Comparison of ENCODE assay signal across 8 cellular contexts in genomic region chr1:11655263-11656079, GRCh38. TPM values are rescaled to one million over a fixed set of nuclear protein-coding genes. Genes with fewer than 3 reads are reported as not detected.
DNase-seq lines count a peak whose midpoint lies in the region; ATAC-seq and TF ChIP-seq lines count a peak whose summit lies in the region.

No MANE protein-coding gene starts in this region.

- peaks cover 7% of the 10 kb centered on the region for H4K20me1 ChIP-seq in GM23338 (replicated peaks; ENCODE audit: insufficient read depth)

- no peak overlapping the region for H3K27ac Mint-ChIP-seq in GM23338

- peaks cover 24% of the 10 kb centered on the region for H3F3A ChIP-seq in GM23338 (replicated peaks; ENCODE audit: low read depth)

- H3K4me1 ChIP-seq in GM23338 (ENCODE audit: insufficient read depth) (peaks cover 33% of the 10 kb centered on the region), gastroesophageal sphincter (peaks cover 5 to 32% (median 12%) of the 10 kb centered on the region in 3 donors), skeletal muscle tissue (ENCODE audit: control insufficient read depth in 3 of 3, insufficient read depth in 3 of 3, low read length in 3 of 3) (peaks cover 7 to 14% (median 7%) of the 10 kb centered on the region in 3 donors)

- peaks cover 23% of the 10 kb centered on the region for H3K27me3 Mint-ChIP-seq in GM23338 (ENCODE audit: insufficient read depth, low read depth, poor library complexity)

- H3K9me3 Mint-ChIP-seq in GM23338, result no peaks in the 10 kb centered on the region; the same call in 2 of the 3 replicates

- peaks cover 18% of the 10 kb centered on the region; the same call in 2 of the 3 replicates for H3K36me3 Mint-ChIP-seq in GM23338 (ENCODE audit: low read depth)

- H3K27ac ChIP-seq in GM23338 (ENCODE audit: low read depth) (peak overlapping the region; percentile 59; the same call in 1 of the 2 replicates), WERI-Rb-1 (no peak overlapping the region), gastroesophageal sphincter (peak overlapping the region in 3 of 4 donors; percentile 70 to 84 (median 74)), skeletal muscle tissue (ENCODE audit: low read depth, low read length) (no peak overlapping the region)

- peak overlapping the region; percentile 88 for H3K4me2 ChIP-seq in GM23338

- H3K79me2 ChIP-seq in GM23338 (replicated peaks; ENCODE audit: insufficient read depth), result peaks cover 20% of the 10 kb centered on the region

- TF ChIP-seq POLR2A in gastroesophageal sphincter (IDR thresholded peaks at IDR 0.05), result no peak

- H3K9me3 ChIP-seq in WERI-Rb-1 (ENCODE audit: severe bottlenecking) (no peaks in the 10 kb centered on the region), gastroesophageal sphincter (no peaks in the 10 kb centered on the region), skeletal muscle tissue (ENCODE audit: control insufficient read depth in 3 of 3, low read length in 3 of 3) (no peaks in the 10 kb centered on the region)

- WGBS in gastroesophageal sphincter (ENCODE audit: low coverage in 1 of 2), 2 donors, result 54% methylated on average over 9 of the region's 25 CpGs; no CpG with 5 or more reads in 1 of the 2 donors

- H2AFZ ChIP-seq in GM23338, result no peak overlapping the region

- H3K27me3 ChIP-seq in GM23338 (ENCODE audit: insufficient read depth) (no peaks in the 10 kb centered on the region), WERI-Rb-1 (ENCODE audit: insufficient read depth, low read depth, severe bottlenecking) (no peaks in the 10 kb centered on the region), gastroesophageal sphincter (peaks cover 5% of the 10 kb centered on the region), skeletal muscle tissue (ENCODE audit: control insufficient read depth in 3 of 3, insufficient read depth in 3 of 3, low read length in 3 of 3) (peaks cover under 1 to 5% (median 4%) of the 10 kb centered on the region in 3 donors)

- H3K4me3 Mint-ChIP-seq in GM23338, result peak overlapping the region; percentile 77

- peaks cover 19% of the 10 kb centered on the region; the same call in 1 of the 2 replicates for H3K36me3 ChIP-seq in GM23338 (ENCODE audit: insufficient read depth)
- peaks cover 21% of the 10 kb centered on the region for H3K36me3 ChIP-seq in WERI-Rb-1
- H3K36me3 ChIP-seq in gastroesophageal sphincter, result peaks cover 0 to 43% of the 10 kb centered on the region in 2 donors
- H3K36me3 ChIP-seq in skeletal muscle tissue (ENCODE audit: control insufficient read depth in 3 of 3, insufficient read depth in 3 of 3, low read length in 3 of 3), result peaks cover 2 to 6% (median 2%) of the 10 kb centered on the region in 3 donors

- H3K9ac ChIP-seq in skeletal muscle tissue (ENCODE audit: low read depth in 1 of 3, low read length in 3 of 3), result peak overlapping the region; percentile 59 to 78 (median 75)

- ATAC-seq in GM23338, result peak; percentile 9
- ATAC-seq in gastroesophageal sphincter, result no peak
- no peak for ATAC-seq in GM21381 (IDR thresholded peaks at IDR 0.05; ENCODE audit: unreplicated experiment)
- ATAC-seq in GM18867 (IDR thresholded peaks at IDR 0.05; ENCODE audit: unreplicated experiment), result no peak

- peak; percentile 57 for DNase-seq in GM23338 (ENCODE audit: low spot score)
- no peak for DNase-seq in WERI-Rb-1
- no peak for DNase-seq in anterior cingulate cortex (lab: John Stamatoyannopoulos, UW)
- DNase-seq in ureter (ENCODE audit: low spot score), result no peak

- TF ChIP-seq CTCF in GM23338 (conservative IDR thresholded peaks at IDR 0.05; ENCODE audit: low read depth in 2 of 2) (0 out of 4 replicates have a peak, but pooled peaks have one; percentile 5 to 22), WERI-Rb-1 (IDR thresholded peaks at IDR 0.05; ENCODE audit: low read depth, low read length) (no peak), gastroesophageal sphincter (IDR thresholded peaks at IDR 0.05) (no peak)

- H3K9me2 ChIP-seq in GM23338 (ENCODE audit: insufficient read depth), result no peaks in the 10 kb centered on the region

- H3K4me3 ChIP-seq in GM23338 (peak overlapping the region; percentile 72), WERI-Rb-1 (ENCODE audit: low read depth, low read length) (peak overlapping the region; percentile 52), gastroesophageal sphincter (peak overlapping the region; percentile 55 to 89), skeletal muscle tissue (ENCODE audit: low read length in 3 of 3) (peak overlapping the region; percentile 59 to 72 (median 66))

- peaks cover 30% of the 10 kb centered on the region for H3K4me1 Mint-ChIP-seq in GM23338

- no peak for TF ChIP-seq EP300 in gastroesophageal sphincter (IDR thresholded peaks at IDR 0.05)

TF ChIP-seq in GM23338, 12 proteins besides CTCF, POLR2A, EP300 and RAD21:
- no peak for TF ChIP-seq REST (IDR thresholded peaks at IDR 0.05; ENCODE audit: unreplicated experiment)
- TF ChIP-seq ETS1 (IDR thresholded peaks at IDR 0.05), result no peak
- no peak for TF ChIP-seq ZNF331 (CRISPR knock-in tag; IDR thresholded peaks at IDR 0.05; ENCODE audit: low read depth)
- no peak for TF ChIP-seq EZH2 (IDR thresholded peaks at IDR 0.05; ENCODE audit: low read depth, unreplicated experiment)
- TF ChIP-seq ZNF114 (CRISPR knock-in tag; IDR thresholded peaks at IDR 0.05), result no peak
- no peak for TF ChIP-seq NANOG (IDR thresholded peaks at IDR 0.05; ENCODE audit: borderline replicate concordance)
- no peak for TF ChIP-seq EZH2phosphoT487 (IDR thresholded peaks at IDR 0.05; ENCODE audit: unreplicated experiment)

RNA-seq across cellular contexts. Expression of gene FBXO44, which starts 0.8 kb away (rescaled TPM):
- total RNA-seq in GM23338 (2014; rRNA removed; shearing (Covaris generic)), result 28.9 and 30.8 TPM in 2 replicates
- polyA plus RNA-seq in GM23338 (2016; fragmentation: Nextera tagmentation; extraction: Ambion mirVana), result 22.0 and 22.3 TPM in 2 replicates
- total RNA-seq in gastroesophageal sphincter, result 10 to 100 TPM; 10.5 to 22.9 (median 17.2) TPM
- total RNA-seq in skeletal muscle tissue, result 3.1 TPM
- 19.3 TPM for total RNA-seq in ureter

RNA-seq across cellular contexts. Expression of gene FBXO2, which starts 1.2 kb away (rescaled TPM):
- total RNA-seq in GM23338 (2014; rRNA removed; shearing (Covaris generic)), result 44.4 and 45.4 TPM in 2 replicates
- polyA plus RNA-seq in GM23338 (2016; fragmentation: Nextera tagmentation; extraction: Ambion mirVana), result 84.6 and 86.7 TPM in 2 replicates
- total RNA-seq in gastroesophageal sphincter (10 to 100 TPM in 1 of 4 donors, 1 to 10 TPM in 3; 4.7 to 12.5 (median 6.8) TPM), skeletal muscle tissue (0.52 TPM), ureter (3.5 TPM)

RNA-seq across cellular contexts. Expression of gene FBXO6, which starts 8.5 kb away (rescaled TPM):
- 0.58 and 0.90 TPM in 2 replicates for total RNA-seq in GM23338 (2014; rRNA removed; shearing (Covaris generic))
- 0.40 and 0.89 TPM in 2 replicates for polyA plus RNA-seq in GM23338 (2016; fragmentation: Nextera tagmentation; extraction: Ambion mirVana)
- total RNA-seq in gastroesophageal sphincter (10 to 100 TPM; 17.0 to 20.7 (median 18.8) TPM), skeletal muscle tissue (2.6 TPM), ureter (7.5 TPM)

RNA-seq across cellular contexts. Expression of gene MAD2L2, which starts 25.5 kb away (rescaled TPM):
- total RNA-seq in GM23338 (2014; rRNA removed; shearing (Covaris generic)), result 474 and 552 TPM in 2 replicates
- 478 and 498 TPM in 2 replicates for polyA plus RNA-seq in GM23338 (2016; fragmentation: Nextera tagmentation; extraction: Ambion mirVana)
- total RNA-seq in gastroesophageal sphincter (10 to 100 TPM; 19.4 to 43.7 (median 24.3) TPM), skeletal muscle tissue (19.8 TPM), ureter (16.6 TPM)

RNA-seq across cellular contexts. Expression of gene DRAXIN, which starts 36.0 kb away (rescaled TPM):
- total RNA-seq in GM23338 (2014; rRNA removed; shearing (Covaris generic)), result 22.6 and 23.0 TPM in 2 replicates
- polyA plus RNA-seq in GM23338 (2016; fragmentation: Nextera tagmentation; extraction: Ambion mirVana), result 7.4 and 7.6 TPM in 2 replicates
- under 1 TPM in 3 of 4 donors, not detected in 1; 0.08 to 0.16 (median 0.12) TPM for total RNA-seq in gastroesophageal sphincter
- not detected for total RNA-seq in skeletal muscle tissue
- 0.08 TPM for total RNA-seq in ureter

Comparison
In these comparisons a context has a peak if more than half of its experiments do, and no peak if none do; other contexts are left out.
1. H3K27ac ChIP-seq: peak in GM23338 (single experiment) and gastroesophageal sphincter (3 of 4); none in WERI-Rb-1 (single experiment) and skeletal muscle tissue (single experiment).
2. CTCF ChIP-seq: peak in GM23338 (2 of 2); none in WERI-Rb-1 (single experiment) and gastroesophageal sphincter (0 of 4).
3. Peak in every context shown above with its lines, with median percentiles within 50 percentile points of each other: H3K4me3 ChIP-seq.